Comparison of ENCODE assay signal across 35 cellular contexts in genomic region chr6:2510341-2510740, GRCh38.
"Had no signal": no experiment of that assay in that cellular context is flagged by ENCODE, and none has a peak within 500 bp of the region (broad histone marks: within the 10 kb centered on the region; RNA-seq: fewer than 3 reads in every experiment).

No MANE protein-coding gene starts in this region.

- H3K4me3 Mint-ChIP-seq: activated CD4-positive, alpha-beta memory T cell treated with anti-CD3 and anti-CD28 coated beads for 36 hours; activated CD4-positive, alpha-beta T cell treated with anti-CD3 and anti-CD28 coated beads for 36 hours; activated CD4-positive, alpha-beta T cell treated with anti-CD3 and anti-CD28 coated beads, Interleukin-2, amount 10 ng/mL, durations not matched to agents 24 days and 14 days; activated CD8-positive, alpha-beta memory T cell treated with anti-CD3 and anti-CD28 coated beads, Interleukin-2, amount 10 ng/mL, durations not matched to agents 7 days and 5 days; activated CD8-positive, alpha-beta T cell treated with anti-CD3 and anti-CD28 coated beads, Interleukin-2, amount 10 ng/mL, durations not matched to agents 7 days and 5 days; activated naive CD4-positive, alpha-beta T cell treated with anti-CD3 and anti-CD28 coated beads for 36 hours; activated naive CD4-positive, alpha-beta T cell treated with anti-CD3 and anti-CD28 coated beads, Interleukin-2, amount 50 U/mL, for 24 hours; activated naive CD8-positive, alpha-beta T cell treated with anti-CD3 and anti-CD28 coated beads for 36 hours; activated naive CD8-positive, alpha-beta T cell treated with anti-CD3 and anti-CD28 coated beads, Interleukin-2, amount 50 U/mL, for 24 hours; activated T-helper 1 cell treated with anti-CD3 and anti-CD28 coated beads, Interleukin-12 subunit alpha, Interleukin-12 subunit beta, Interleukin-2, Interleukin-4 antibody, amounts not matched to agents 30 ng/mL and 10 ng/mL and 1 ng/mL, durations not matched to agents 14 hours and 24 hours and 36 hours; brain; effector memory CD8-positive, alpha-beta T cell had no signal

- H3K4me1 ChIP-seq: ascending aorta, breast epithelium had no signal

- H3K9me3 Mint-ChIP-seq: activated CD4-positive, alpha-beta memory T cell treated with anti-CD3 and anti-CD28 coated beads for 36 hours; activated CD4-positive, alpha-beta T cell treated with anti-CD3 and anti-CD28 coated beads, Interleukin-2, amount 10 ng/mL, durations not matched to agents 24 days and 14 days; activated naive CD4-positive, alpha-beta T cell treated with anti-CD3 and anti-CD28 coated beads for 36 hours; activated naive CD8-positive, alpha-beta T cell treated with anti-CD3 and anti-CD28 coated beads for 36 hours; activated naive CD8-positive, alpha-beta T cell treated with anti-CD3 and anti-CD28 coated beads, Interleukin-2, amount 50 U/mL, for 24 hours; activated T-helper 1 cell treated with anti-CD3 and anti-CD28 coated beads, Interleukin-12 subunit alpha, Interleukin-12 subunit beta, Interleukin-2, Interleukin-4 antibody, amounts not matched to agents 30 ng/mL and 10 ng/mL and 1 ng/mL, durations not matched to agents 14 hours and 24 hours and 36 hours; activated T-helper 2 cell treated with anti-CD3 and anti-CD28 coated beads, Interferon-gamma antibody, Interleukin-2, Interleukin-4, amounts not matched to agents 10 μg/mL and 5 μg/mL and 100 μg/mL, durations not matched to agents 14 hours and 24 hours and 36 hours; effector memory CD8-positive, alpha-beta T cell had no signal

- H3K27me3 ChIP-seq: ascending aorta, breast epithelium, cardiac muscle cell had no signal

- ATAC-seq: activated CD4-positive, alpha-beta T cell treated with anti-CD3 and anti-CD28 coated beads for 36 hours; activated CD8-positive, alpha-beta memory T cell treated with anti-CD3 and anti-CD28 coated beads, Interleukin-2, amount 10 ng/mL, durations not matched to agents 7 days and 5 days; activated CD8-positive, alpha-beta T cell treated with anti-CD3 and anti-CD28 coated beads, Interleukin-2, amount 10 ng/mL, durations not matched to agents 7 days and 5 days; activated naive CD8-positive, alpha-beta T cell treated with anti-CD3 and anti-CD28 coated beads, Interleukin-2, amount 50 U/mL, for 24 hours; effector memory CD8-positive, alpha-beta T cell had no signal

- H3K36me3 Mint-ChIP-seq: activated CD4-positive, alpha-beta memory T cell treated with anti-CD3 and anti-CD28 coated beads for 36 hours; activated CD8-positive, alpha-beta memory T cell treated with anti-CD3 and anti-CD28 coated beads, Interleukin-2, amount 10 ng/mL, durations not matched to agents 7 days and 5 days; activated naive CD4-positive, alpha-beta T cell treated with anti-CD3 and anti-CD28 coated beads, Interleukin-2, amount 50 U/mL, for 24 hours; activated naive CD8-positive, alpha-beta T cell treated with anti-CD3 and anti-CD28 coated beads for 36 hours; brain had no signal

- H3K9me3 ChIP-seq: ascending aorta, breast epithelium, esophagus squamous epithelium had no signal

- H3K27ac ChIP-seq: ascending aorta, breast epithelium, cardiac muscle cell, epithelial cell of prostate, esophagus squamous epithelium had no signal

- DNase-seq: activated CD4-positive, alpha-beta memory T cell treated with anti-CD3 and anti-CD28 coated beads for 36 hours; activated CD4-positive, alpha-beta T cell treated with anti-CD3 and anti-CD28 coated beads for 36 hours; activated CD4-positive, alpha-beta T cell treated with anti-CD3 and anti-CD28 coated beads, Interleukin-2, amount 10 ng/mL, durations not matched to agents 24 days and 14 days; activated CD4-positive, CD25-positive, alpha-beta regulatory T cell; activated CD4-positive, CD25-positive, alpha-beta regulatory T cell treated with anti-CD3 and anti-CD28 coated beads, Interleukin-2, amount 50 U/mL, for 72 hours; activated CD8-positive, alpha-beta memory T cell treated with anti-CD3 and anti-CD28 coated beads, Interleukin-2, amount 10 ng/mL, durations not matched to agents 7 days and 5 days; activated CD8-positive, alpha-beta memory T cell treated with anti-CD3 and anti-CD28 coated beads, Interleukin-2, amount 50 U/mL, for 4 hours; activated CD8-positive, alpha-beta T cell treated with anti-CD3 and anti-CD28 coated beads, Interleukin-2, amount 10 ng/mL, durations not matched to agents 7 days and 5 days; activated effector memory CD4-positive, alpha-beta T cell treated with anti-CD3 and anti-CD28 coated beads, Interleukin-2, amount 50 U/mL, for 16 hours; activated naive CD4-positive, alpha-beta T cell treated with anti-CD3 and anti-CD28 coated beads for 36 hours; activated naive CD8-positive, alpha-beta T cell treated with anti-CD3 and anti-CD28 coated beads for 36 hours; activated naive CD8-positive, alpha-beta T cell treated with anti-CD3 and anti-CD28 coated beads, Interleukin-2, amount 50 U/mL, for 24 hours; activated T-cell treated with anti-CD3 and anti-CD28 coated beads, Interleukin-2, amount 50 U/mL, for 1 hour; activated T-cell treated with anti-CD3 and anti-CD28 coated beads, Interleukin-2, amount 50 U/mL, for 48 hours; central memory CD4-positive, alpha-beta T cell; cerebellar nuclear complex; cortex of kidney; dermis blood vessel endothelial cell; effector CD4-positive, alpha-beta T cell; effector memory CD8-positive, alpha-beta T cell; esophagus squamous epithelium; head of caudate nucleus; T-helper 2 cell had no signal

- H3K36me3 ChIP-seq: ascending aorta, breast epithelium, cardiac muscle cell, esophagus squamous epithelium had no signal

- FAIRE-seq: colon, endometrium, endothelial cell of umbilical vein, frontal cortex had no signal

- H3K27ac Mint-ChIP-seq: activated CD4-positive, alpha-beta memory T cell treated with anti-CD3 and anti-CD28 coated beads for 36 hours; activated CD4-positive, alpha-beta T cell treated with anti-CD3 and anti-CD28 coated beads for 36 hours; activated CD4-positive, alpha-beta T cell treated with anti-CD3 and anti-CD28 coated beads, Interleukin-2, amount 10 ng/mL, durations not matched to agents 24 days and 14 days; activated CD8-positive, alpha-beta memory T cell treated with anti-CD3 and anti-CD28 coated beads, Interleukin-2, amount 10 ng/mL, durations not matched to agents 7 days and 5 days; activated CD8-positive, alpha-beta T cell treated with anti-CD3 and anti-CD28 coated beads, Interleukin-2, amount 10 ng/mL, durations not matched to agents 7 days and 5 days; activated naive CD4-positive, alpha-beta T cell treated with anti-CD3 and anti-CD28 coated beads for 36 hours; activated naive CD4-positive, alpha-beta T cell treated with anti-CD3 and anti-CD28 coated beads, Interleukin-2, amount 50 U/mL, for 24 hours; activated naive CD8-positive, alpha-beta T cell treated with anti-CD3 and anti-CD28 coated beads for 36 hours; activated naive CD8-positive, alpha-beta T cell treated with anti-CD3 and anti-CD28 coated beads, Interleukin-2, amount 50 U/mL, for 24 hours; activated T-helper 1 cell treated with anti-CD3 and anti-CD28 coated beads, Interleukin-12 subunit alpha, Interleukin-12 subunit beta, Interleukin-2, Interleukin-4 antibody, amounts not matched to agents 30 ng/mL and 10 ng/mL and 1 ng/mL, durations not matched to agents 14 hours and 24 hours and 36 hours; activated T-helper 2 cell treated with anti-CD3 and anti-CD28 coated beads, Interferon-gamma antibody, Interleukin-2, Interleukin-4, amounts not matched to agents 10 μg/mL and 5 μg/mL and 100 μg/mL, durations not matched to agents 14 hours and 24 hours and 36 hours; effector memory CD8-positive, alpha-beta T cell had no signal

- H3K4me1 Mint-ChIP-seq: activated CD4-positive, alpha-beta T cell treated with anti-CD3 and anti-CD28 coated beads for 36 hours; activated CD4-positive, alpha-beta T cell treated with anti-CD3 and anti-CD28 coated beads, Interleukin-2, amount 10 ng/mL, durations not matched to agents 24 days and 14 days; activated CD8-positive, alpha-beta memory T cell treated with anti-CD3 and anti-CD28 coated beads, Interleukin-2, amount 10 ng/mL, durations not matched to agents 7 days and 5 days; activated naive CD4-positive, alpha-beta T cell treated with anti-CD3 and anti-CD28 coated beads, Interleukin-2, amount 50 U/mL, for 24 hours; activated naive CD8-positive, alpha-beta T cell treated with anti-CD3 and anti-CD28 coated beads for 36 hours; activated naive CD8-positive, alpha-beta T cell treated with anti-CD3 and anti-CD28 coated beads, Interleukin-2, amount 50 U/mL, for 24 hours had no signal

- H3K4me3 ChIP-seq: ascending aorta, cardiac muscle cell had no signal
